ENCODE assay signal across 1 cellular context in the genomic region with DNA sequence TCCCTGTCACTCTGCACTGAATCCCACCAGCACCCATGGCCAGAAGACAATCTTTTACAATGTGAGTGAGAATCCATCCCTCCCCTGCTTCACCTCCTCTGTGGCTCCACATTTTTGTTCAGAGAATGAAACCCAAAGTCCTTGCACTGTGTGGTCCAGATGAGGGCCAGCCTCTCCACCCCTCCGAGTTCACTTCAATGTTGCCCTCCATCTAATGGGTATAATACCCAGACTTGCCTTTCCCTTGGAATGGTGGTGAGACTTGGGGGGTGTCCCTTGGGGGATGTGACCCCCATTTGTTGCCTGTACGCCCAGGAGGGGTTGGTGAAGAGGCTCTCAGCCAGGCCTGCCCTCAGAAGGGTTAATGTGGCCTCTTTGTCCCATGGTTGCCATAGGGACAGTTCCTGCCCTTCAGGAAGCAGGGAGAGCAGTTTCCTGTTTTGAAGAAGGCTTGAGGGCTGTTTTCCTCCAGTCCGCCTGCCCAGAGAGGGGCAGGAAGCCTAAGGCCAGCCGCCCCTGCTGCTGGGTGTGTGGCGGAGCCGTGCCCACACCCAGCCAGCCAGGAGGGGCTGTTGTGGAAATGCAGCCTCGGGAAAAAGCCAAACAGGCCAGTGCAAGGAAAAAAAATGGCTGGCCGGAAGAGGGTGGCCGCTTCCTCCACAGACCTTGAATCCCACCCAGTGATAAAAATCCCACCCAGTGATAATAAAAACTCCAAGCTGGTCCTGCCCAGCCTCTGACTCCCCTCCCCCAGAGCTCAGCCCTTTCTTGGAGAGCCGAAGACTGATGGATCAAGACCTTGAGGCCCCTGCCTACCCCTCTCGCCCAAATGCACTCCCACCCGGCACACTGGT.
TF ChIP-seq lines count a peak whose summit lies in the region.

No MANE protein-coding gene starts in this region.

TF ChIP-seq in HCT116, 20 proteins besides CTCF, POLR2A, EP300 and RAD21 (continued from another document):
- TF ChIP-seq, protein P1, sequence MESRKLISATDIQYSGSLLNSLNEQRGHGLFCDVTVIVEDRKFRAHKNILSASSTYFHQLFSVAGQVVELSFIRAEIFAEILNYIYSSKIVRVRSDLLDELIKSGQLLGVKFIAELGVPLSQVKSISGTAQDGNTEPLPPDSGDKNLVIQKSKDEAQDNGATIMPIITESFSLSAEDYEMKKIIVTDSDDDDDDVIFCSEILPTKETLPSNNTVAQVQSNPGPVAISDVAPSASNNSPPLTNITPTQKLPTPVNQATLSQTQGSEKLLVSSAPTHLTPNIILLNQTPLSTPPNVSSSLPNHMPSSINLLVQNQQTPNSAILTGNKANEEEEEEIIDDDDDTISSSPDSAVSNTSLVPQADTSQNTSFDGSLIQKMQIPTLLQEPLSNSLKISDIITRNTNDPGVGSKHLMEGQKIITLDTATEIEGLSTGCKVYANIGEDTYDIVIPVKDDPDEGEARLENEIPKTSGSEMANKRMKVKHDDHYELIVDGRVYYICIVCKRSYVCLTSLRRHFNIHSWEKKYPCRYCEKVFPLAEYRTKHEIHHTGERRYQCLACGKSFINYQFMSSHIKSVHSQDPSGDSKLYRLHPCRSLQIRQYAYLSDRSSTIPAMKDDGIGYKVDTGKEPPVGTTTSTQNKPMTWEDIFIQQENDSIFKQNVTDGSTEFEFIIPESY (IDR thresholded peaks at IDR 0.05; ENCODE audit: extremely low read depth, insufficient replicate concordance, low read length): no peak
- no peak for TF ChIP-seq CBX3 (IDR thresholded peaks at IDR 0.05; ENCODE audit: low read depth)
- no peak for TF ChIP-seq JUND (IDR thresholded peaks at IDR 0.05)
- no peak for TF ChIP-seq EZH2phosphoT487 (IDR thresholded peaks at IDR 0.05; ENCODE audit: borderline replicate concordance)
- no peak for TF ChIP-seq POLR2AphosphoS5 (IDR thresholded peaks at IDR 0.05; ENCODE audit: low read depth, low read length)
- TF ChIP-seq SP1 (IDR thresholded peaks at IDR 0.05; ENCODE audit: low read depth): no peak
- no peak for TF ChIP-seq YY1 (IDR thresholded peaks at IDR 0.05; ENCODE audit: extremely low read depth, insufficient replicate concordance, low read depth, low read length)
- TF ChIP-seq, protein P2, sequence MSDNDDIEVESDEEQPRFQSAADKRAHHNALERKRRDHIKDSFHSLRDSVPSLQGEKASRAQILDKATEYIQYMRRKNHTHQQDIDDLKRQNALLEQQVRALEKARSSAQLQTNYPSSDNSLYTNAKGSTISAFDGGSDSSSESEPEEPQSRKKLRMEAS (IDR thresholded peaks at IDR 0.05): no peak
